Comparison of ENCODE assay signal across 20 cellular contexts in genomic region chr5:91373600-91373999, GRCh38. TPM values are rescaled to one million over a fixed set of nuclear protein-coding genes. Genes with fewer than 3 reads are reported as not detected.
DNase-seq lines count a peak whose midpoint lies in the region; ATAC-seq and TF ChIP-seq lines count a peak whose summit lies in the region.
"Had no signal": no experiment of that assay in that cellular context is flagged by ENCODE, and none has a peak within 500 bp of the region (broad histone marks: within the 10 kb centered on the region; RNA-seq: fewer than 3 reads in every experiment).

No MANE protein-coding gene starts in this region.

- H3K27ac ChIP-seq in left ventricle myocardium inferior (replicated peaks) (peak overlapping the region; percentile 97), lung (ENCODE audit: low read depth in 1 of 2, low read length in 1 of 2) (peak overlapping the region in 1 of 2 donors; percentile 20), thyroid gland (peak overlapping the region; percentile 94 to 100 (median 100))
- H3K27ac ChIP-seq: neural progenitor cell had no signal

- no peak for ATAC-seq in Right ventricle myocardium superior (ENCODE audit: poor library complexity)
- ATAC-seq in lung (ENCODE audit: insufficient read depth, low FRiP score), result peak; percentile 74

- TF ChIP-seq POLR2A in thyroid gland (IDR thresholded peaks at IDR 0.05), result peak in 1 of 2 donors; percentile 57

- WGBS in lung, 2 donors, result 68 to 82% methylated on average over 5 of the region's 5 CpGs
- WGBS in thyroid gland, 2 donors, result 33 to 37% methylated on average over 5 of the region's 5 CpGs

- TF ChIP-seq CTCF in left ventricle myocardium inferior (IDR thresholded peaks at IDR 0.05; ENCODE audit: borderline replicate concordance), result no peak
- no peak for TF ChIP-seq CTCF in lung (IDR thresholded peaks at IDR 0.05; ENCODE audit: control extremely low read depth, extremely low read depth)
- peak in 1 of 6 experiments; percentile 14 for TF ChIP-seq CTCF in thyroid gland (IDR thresholded peaks at IDR 0.05)

- H3K4me3 ChIP-seq in left ventricle myocardium inferior (no peak overlapping the region), lung (no peak overlapping the region), thyroid gland (replicated peaks in 1 of 3) (no peak overlapping the region), HAP-1 (no peak overlapping the region)
- H3K4me3 ChIP-seq: neural progenitor cell had no signal

- no peaks in the 10 kb centered on the region for H3K9me3 ChIP-seq in left ventricle myocardium inferior (replicated peaks)
- H3K9me3 ChIP-seq in lung (ENCODE audit: control insufficient read depth in 2 of 2, insufficient read depth in 1 of 2, low read length in 1 of 2), result no peaks in the 10 kb centered on the region
- no peaks in the 10 kb centered on the region for H3K9me3 ChIP-seq in thyroid gland
- H3K9me3 ChIP-seq in HAP-1, result no peaks in the 10 kb centered on the region

- intact Hi-C loops in left ventricle myocardium inferior (cut with micrococcal nuclease) (loop anchor here (10.0 kb wide), 1 partner anchor 59 kb away; no protein-coding TSS in a partner anchor), Right ventricle myocardium superior (cut with DNase I) (no loop called here), thyroid gland (cut with DNase I) (no loop called here)

- DNase-seq in left ventricle myocardium inferior, result no peak
- no peak for DNase-seq in Right ventricle myocardium superior
- DNase-seq in RPMI8226, result peak; percentile 1
- DNase-seq in lung (ENCODE audit: low spot score), result peak; percentile 55
- peak; percentile 71 to 77 for DNase-seq in thyroid gland
- no peak for DNase-seq in cerebellar cortex (ENCODE audit: low spot score)
- DNase-seq in NCI-H1105 treated with DMSO at 0.1 percent for 48 hours (lab: John Stamatoyannopoulos, UW), result no peak
- no peak for DNase-seq in HAP-1 (ENCODE audit: low spot score in 2 of 2)
- DNase-seq: activated CD4-positive, alpha-beta T cell treated with anti-CD3 and anti-CD28 coated beads, Interleukin-2, amount 50 U/mL, for 4 hours; activated naive CD4-positive, alpha-beta T cell; activated T-cell treated with anti-CD3 and anti-CD28 coated beads for 4 hours; CD4-positive, alpha-beta memory T cell; DND-41; endodermal cell; NCI-H1105; NCI-H526 treated with DMSO at 0.1 percent for 48 hours; SHP77; stimulated activated CD4-positive, alpha-beta T cell treated with anti-CD3 and anti-CD28 coated beads, Interleukin-12 subunit alpha, Interleukin-12 subunit beta, amount 100 ng/mL, for 4 hours; stimulated activated CD8-positive, alpha-beta memory T cell treated with anti-CD3 and anti-CD28 coated beads, Interleukin-4, amount 100 ng/mL, for 48 hours had no signal

- H3K27me3 ChIP-seq in left ventricle myocardium inferior (ENCODE audit: low read depth), result no peaks in the 10 kb centered on the region
- no peaks in the 10 kb centered on the region for H3K27me3 ChIP-seq in lung (ENCODE audit: control insufficient read depth, insufficient read depth)
- H3K27me3 ChIP-seq in thyroid gland, result no peaks in the 10 kb centered on the region
- H3K27me3 ChIP-seq in HAP-1 (ENCODE audit: low read depth), result no peaks in the 10 kb centered on the region
- H3K27me3 ChIP-seq: neural progenitor cell had no signal

- in situ Hi-C loops in HAP-1 (cut with MboI; ENCODE audit: low sequenced_read_pairs), result no loop called here

- H3K4me1 ChIP-seq in left ventricle myocardium inferior, result peaks cover 99% of the 10 kb centered on the region
- H3K4me1 ChIP-seq in lung (ENCODE audit: control insufficient read depth in 2 of 2, insufficient read depth in 2 of 2, low read length in 2 of 2), result peaks cover 3 to 5% of the 10 kb centered on the region in 2 donors
- H3K4me1 ChIP-seq in thyroid gland, result peaks cover 76 to 84% of the 10 kb centered on the region in 2 donors
- no peaks in the 10 kb centered on the region; the same call in none of the 2 replicates for H3K4me1 ChIP-seq in HAP-1

- H3K36me3 ChIP-seq in left ventricle myocardium inferior (peaks cover 89% of the 10 kb centered on the region), lung (ENCODE audit: control insufficient read depth in 2 of 2, insufficient read depth in 2 of 2, low read length in 2 of 2) (peaks cover 12 to 28% of the 10 kb centered on the region in 2 donors), thyroid gland (peaks cover 59 to 78% of the 10 kb centered on the region in 2 donors), HAP-1 (replicated peaks) (peaks cover 94% of the 10 kb centered on the region)

RNA-seq across cellular contexts. Expression of gene ARRDC3, which starts 9.5 kb away (rescaled TPM):
- 14.4 TPM for total RNA-seq in left ventricle myocardium inferior
- total RNA-seq in Right ventricle myocardium superior, result 17.3 TPM
- 100 to 1,000 TPM in 1 of 2 donors, 10 to 100 TPM in 1; 98.5 to 455 TPM for total RNA-seq in lung
- polyA plus RNA-seq in lung, result 10 to 100 TPM; 26.0 to 56.1 TPM
- 100 to 1,000 TPM; 168 to 289 (median 228) TPM for total RNA-seq in thyroid gland

Comparison
In these comparisons a context has a peak if more than half of its experiments do, and no peak if none do; other contexts are left out.
1. DNase-seq: peak in RPMI8226 (single experiment), lung (single experiment) and thyroid gland (2 of 2); none in left ventricle myocardium inferior (single experiment), Right ventricle myocardium superior (single experiment), cerebellar cortex (single experiment), NCI-H1105 treated with DMSO at 0.1 percent for 48 hours (single experiment) and HAP-1 (0 of 2).